ENCODE assay signal across 1 cellular context in genomic region chr6:168116975-168117899, GRCh38.
TF ChIP-seq lines count a peak whose summit lies in the region.

No MANE protein-coding gene starts in this region.

TF ChIP-seq in HepG2, 621 proteins besides CTCF, POLR2A, EP300 and RAD21 (continued from another document and continues in another):
- TF ChIP-seq ZNF512B (CRISPR knock-in tag; IDR thresholded peaks at IDR 0.05; ENCODE audit: borderline replicate concordance) (no peak), HNF1A (IDR thresholded peaks at IDR 0.05; ENCODE audit: low read depth) (no peak), HNF1A (CRISPR knock-in tag; IDR thresholded peaks at IDR 0.05; ENCODE audit: borderline replicate concordance) (no peak), SNAI1 (CRISPR knock-in tag; IDR thresholded peaks at IDR 0.05; ENCODE audit: borderline replicate concordance) (no peak), CEBPB (IDR thresholded peaks at IDR 0.05; ENCODE audit: borderline replicate concordance, low read depth, low read length) (no peak), ARID4A (CRISPR knock-in tag; IDR thresholded peaks at IDR 0.05; ENCODE audit: borderline replicate concordance) (peak; percentile 27; the same call in 1 of the 2 replicates), ZNF468 (CRISPR knock-in tag; IDR thresholded peaks at IDR 0.05) (no peak), TOPORS (CRISPR knock-in tag; IDR thresholded peaks at IDR 0.05) (no peak), ZNF512 (CRISPR knock-in tag; IDR thresholded peaks at IDR 0.05) (no peak), GTF2F1 (IDR thresholded peaks at IDR 0.05; ENCODE audit: low read length) (no peak), NBN (conservative IDR thresholded peaks at IDR 0.05) (no peak), ZNF234 (CRISPR knock-in tag; conservative IDR thresholded peaks at IDR 0.05) (no peak), ZBTB14 (CRISPR knock-in tag; IDR thresholded peaks at IDR 0.05) (no peak), ZNF672 (CRISPR knock-in tag; IDR thresholded peaks at IDR 0.05) (no peak), ZNF83 (CRISPR knock-in tag; IDR thresholded peaks at IDR 0.05; ENCODE audit: borderline replicate concordance) (no peak), ZBTB21 (CRISPR knock-in tag; IDR thresholded peaks at IDR 0.05) (no peak), ZNF121 (CRISPR knock-in tag; IDR thresholded peaks at IDR 0.05) (no peak), TSC22D2 (CRISPR knock-in tag; IDR thresholded peaks at IDR 0.05; ENCODE audit: borderline replicate concordance) (no peak), HNF1B (CRISPR knock-in tag; IDR thresholded peaks at IDR 0.05) (peak; percentile 73), ZNF766 (CRISPR knock-in tag; IDR thresholded peaks at IDR 0.05; ENCODE audit: borderline replicate concordance) (no peak), HINFP (CRISPR knock-in tag; IDR thresholded peaks at IDR 0.05; ENCODE audit: low read depth) (peak; percentile 38; the same call in 1 of the 2 replicates), ZNF350 (CRISPR knock-in tag; IDR thresholded peaks at IDR 0.05; ENCODE audit: borderline replicate concordance, low read depth) (peak; percentile 19; the same call in 1 of the 2 replicates), PAXIP1 (CRISPR knock-in tag; conservative IDR thresholded peaks at IDR 0.05) (peak; percentile 58), HOXA9 (CRISPR knock-in tag; IDR thresholded peaks at IDR 0.05; ENCODE audit: borderline replicate concordance) (no peak), JARID2 (CRISPR knock-in tag; IDR thresholded peaks at IDR 0.05; ENCODE audit: insufficient replicate concordance) (no peak)
- TF ChIP-seq, protein P1, sequence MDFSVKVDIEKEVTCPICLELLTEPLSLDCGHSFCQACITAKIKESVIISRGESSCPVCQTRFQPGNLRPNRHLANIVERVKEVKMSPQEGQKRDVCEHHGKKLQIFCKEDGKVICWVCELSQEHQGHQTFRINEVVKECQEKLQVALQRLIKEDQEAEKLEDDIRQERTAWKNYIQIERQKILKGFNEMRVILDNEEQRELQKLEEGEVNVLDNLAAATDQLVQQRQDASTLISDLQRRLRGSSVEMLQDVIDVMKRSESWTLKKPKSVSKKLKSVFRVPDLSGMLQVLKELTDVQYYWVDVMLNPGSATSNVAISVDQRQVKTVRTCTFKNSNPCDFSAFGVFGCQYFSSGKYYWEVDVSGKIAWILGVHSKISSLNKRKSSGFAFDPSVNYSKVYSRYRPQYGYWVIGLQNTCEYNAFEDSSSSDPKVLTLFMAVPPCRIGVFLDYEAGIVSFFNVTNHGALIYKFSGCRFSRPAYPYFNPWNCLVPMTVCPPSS (IDR thresholded peaks at IDR 0.05): no peak
- TF ChIP-seq, protein P2, sequence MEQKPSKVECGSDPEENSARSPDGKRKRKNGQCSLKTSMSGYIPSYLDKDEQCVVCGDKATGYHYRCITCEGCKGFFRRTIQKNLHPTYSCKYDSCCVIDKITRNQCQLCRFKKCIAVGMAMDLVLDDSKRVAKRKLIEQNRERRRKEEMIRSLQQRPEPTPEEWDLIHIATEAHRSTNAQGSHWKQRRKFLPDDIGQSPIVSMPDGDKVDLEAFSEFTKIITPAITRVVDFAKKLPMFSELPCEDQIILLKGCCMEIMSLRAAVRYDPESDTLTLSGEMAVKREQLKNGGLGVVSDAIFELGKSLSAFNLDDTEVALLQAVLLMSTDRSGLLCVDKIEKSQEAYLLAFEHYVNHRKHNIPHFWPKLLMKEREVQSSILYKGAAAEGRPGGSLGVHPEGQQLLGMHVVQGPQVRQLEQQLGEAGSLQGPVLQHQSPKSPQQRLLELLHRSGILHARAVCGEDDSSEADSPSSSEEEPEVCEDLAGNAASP (CRISPR knock-in tag; IDR thresholded peaks at IDR 0.05; ENCODE audit: borderline replicate concordance): no peak
